9 cellular contexts compared by ENCODE assay signal in the genomic region with DNA sequence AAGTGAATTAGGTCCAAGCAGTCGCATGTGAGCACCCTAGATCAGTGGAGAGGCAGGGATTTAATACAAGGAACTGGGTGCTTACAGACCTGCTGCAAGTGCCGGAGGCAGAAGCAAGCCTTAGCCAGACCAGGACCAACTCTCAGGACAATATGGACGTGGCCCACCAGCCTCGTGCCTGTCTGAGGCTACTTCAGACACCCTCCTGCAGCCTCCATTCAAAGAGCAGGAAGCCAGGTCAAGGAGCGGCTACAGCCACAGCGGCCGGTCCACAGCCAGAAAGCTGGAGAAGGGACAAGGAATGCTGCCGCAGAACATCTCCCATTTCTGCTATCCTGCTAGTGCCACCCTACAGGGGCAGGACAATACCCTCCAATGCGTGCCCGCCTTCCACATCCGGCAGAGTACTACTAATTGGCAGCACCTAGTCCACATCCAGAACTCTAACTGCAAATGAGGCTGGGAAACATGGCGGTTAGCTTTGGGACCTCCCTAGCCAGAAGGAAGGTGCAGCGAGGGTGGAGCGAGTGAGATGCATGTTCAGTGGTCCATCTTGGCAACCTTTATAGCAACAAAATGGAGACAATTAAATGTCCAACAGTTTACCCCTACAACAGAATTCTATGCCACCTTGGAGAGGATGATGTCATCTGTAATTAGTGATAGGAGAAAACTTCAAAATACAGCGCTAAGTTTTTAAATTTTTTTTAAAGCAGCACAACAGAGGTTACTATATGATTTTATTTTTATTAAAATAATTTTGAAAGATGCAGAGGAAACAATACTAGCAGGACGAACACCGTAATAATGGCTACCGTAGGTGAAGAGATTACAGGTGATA. TPM values are rescaled to one million over a fixed set of nuclear protein-coding genes. Genes with fewer than 3 reads are reported as not detected.
DNase-seq lines count a peak whose midpoint lies in the region; ATAC-seq and TF ChIP-seq lines count a peak whose summit lies in the region.
"Had no signal": no experiment of that assay in that cellular context is flagged by ENCODE, and none has a peak within 500 bp of the region (broad histone marks: within the 10 kb centered on the region; RNA-seq: fewer than 3 reads in every experiment).

No MANE protein-coding gene starts in this region.

- peak overlapping the region; percentile 78 for H3K4me3 ChIP-seq in iPS-18a (ENCODE audit: low read length)

- intact Hi-C loops in activated CD4-positive, alpha-beta T cell treated with anti-CD3 and anti-CD28 coated beads, Interleukin-2, amount 10 ng/mL, durations not matched to agents 24 days and 14 days (cut with micrococcal nuclease), result loop anchor here (1.0 to 10.0 kb wide), 2 partner anchors 323 to 487 kb away; partner anchors contain the start of gene SLC25A51
- intact Hi-C loops in activated CD4-positive, alpha-beta memory T cell treated with anti-CD3 and anti-CD28 coated beads for 36 hours (cut with micrococcal nuclease), result loop anchor here (5.0 kb wide), 1 partner anchor 489 kb away; the partner anchor contains the start of gene SLC25A51

- peak overlapping the region; percentile 82 for H3K9ac ChIP-seq in iPS-18a (ENCODE audit: low read length)

- H3K9me3 ChIP-seq in iPS-18a (ENCODE audit: control insufficient read depth, low read depth, low read length), result no peaks in the 10 kb centered on the region

- no peak for ATAC-seq in stimulated activated memory B cell treated with anti-CD40 and anti-IgM and Interleukin-4, amounts not matched to agents 10 μg/mL and 1 μg/mL and 100 μg/mL, for 72 hours
- ATAC-seq in HG03196 (IDR thresholded peaks at IDR 0.05; ENCODE audit: unreplicated experiment) (no peak), GM18505 (IDR thresholded peaks at IDR 0.05; ENCODE audit: unreplicated experiment) (no peak)

- H3K4me1 Mint-ChIP-seq in activated CD4-positive, alpha-beta T cell treated with anti-CD3 and anti-CD28 coated beads, Interleukin-2, amount 10 ng/mL, durations not matched to agents 24 days and 14 days, result peaks cover 17% of the 10 kb centered on the region
- H3K4me1 Mint-ChIP-seq in activated CD4-positive, alpha-beta memory T cell treated with anti-CD3 and anti-CD28 coated beads for 36 hours (ENCODE audit: low read depth), result peaks cover 17% of the 10 kb centered on the region
- peaks cover 20% of the 10 kb centered on the region for H3K4me1 Mint-ChIP-seq in stimulated activated memory B cell treated with anti-CD40 and anti-IgM and Interleukin-4, amounts not matched to agents 10 μg/mL and 1 μg/mL and 100 μg/mL, for 72 hours

- H3K36me3 ChIP-seq in iPS-18a (ENCODE audit: control insufficient read depth, low read depth, low read length), result peaks cover 9% of the 10 kb centered on the region

- peaks cover 16% of the 10 kb centered on the region for H3K27me3 Mint-ChIP-seq in activated CD4-positive, alpha-beta T cell treated with anti-CD3 and anti-CD28 coated beads, Interleukin-2, amount 10 ng/mL, durations not matched to agents 24 days and 14 days
- H3K27me3 Mint-ChIP-seq in activated CD4-positive, alpha-beta memory T cell treated with anti-CD3 and anti-CD28 coated beads for 36 hours, result no peaks in the 10 kb centered on the region
- no peaks in the 10 kb centered on the region for H3K27me3 Mint-ChIP-seq in stimulated activated memory B cell treated with anti-CD40 and anti-IgM and Interleukin-4, amounts not matched to agents 10 μg/mL and 1 μg/mL and 100 μg/mL, for 72 hours

- no peak overlapping the region for H3K27ac Mint-ChIP-seq in activated CD4-positive, alpha-beta T cell treated with anti-CD3 and anti-CD28 coated beads, Interleukin-2, amount 10 ng/mL, durations not matched to agents 24 days and 14 days
- no peak overlapping the region for H3K27ac Mint-ChIP-seq in activated CD4-positive, alpha-beta memory T cell treated with anti-CD3 and anti-CD28 coated beads for 36 hours
- peak overlapping the region; percentile 96 for H3K27ac Mint-ChIP-seq in stimulated activated memory B cell treated with anti-CD40 and anti-IgM and Interleukin-4, amounts not matched to agents 10 μg/mL and 1 μg/mL and 100 μg/mL, for 72 hours

- H3K4me1 ChIP-seq in iPS-18a (ENCODE audit: control insufficient read depth, low read depth, low read length), result peaks cover 3% of the 10 kb centered on the region

- POLR2A ChIA-PET in activated CD4-positive, alpha-beta memory T cell treated with anti-CD3 and anti-CD28 coated beads for 36 hours (lab: Charles Lee), result no interaction called here

- no peak for TF ChIP-seq POLR2A in GM18505 (IDR thresholded peaks at IDR 0.05; ENCODE audit: borderline replicate concordance, extremely low read depth, insufficient read depth, insufficient read length)

- peaks cover 35% of the 10 kb centered on the region for H3K27me3 ChIP-seq in iPS-18a (ENCODE audit: control insufficient read depth, insufficient read depth, low read length)

- H3K4me3 Mint-ChIP-seq in activated CD4-positive, alpha-beta T cell treated with anti-CD3 and anti-CD28 coated beads, Interleukin-2, amount 10 ng/mL, durations not matched to agents 24 days and 14 days, result peak overlapping the region; percentile 96
- peak overlapping the region; percentile 89 for H3K4me3 Mint-ChIP-seq in activated CD4-positive, alpha-beta memory T cell treated with anti-CD3 and anti-CD28 coated beads for 36 hours
- H3K4me3 Mint-ChIP-seq in stimulated activated memory B cell treated with anti-CD40 and anti-IgM and Interleukin-4, amounts not matched to agents 10 μg/mL and 1 μg/mL and 100 μg/mL, for 72 hours, result peak overlapping the region; percentile 91

- H3K36me3 Mint-ChIP-seq in activated CD4-positive, alpha-beta T cell treated with anti-CD3 and anti-CD28 coated beads, Interleukin-2, amount 10 ng/mL, durations not matched to agents 24 days and 14 days (ENCODE audit: low read depth), result peaks cover 4% of the 10 kb centered on the region
- H3K36me3 Mint-ChIP-seq in activated CD4-positive, alpha-beta memory T cell treated with anti-CD3 and anti-CD28 coated beads for 36 hours, result peaks cover 15% of the 10 kb centered on the region
- peaks cover 16% of the 10 kb centered on the region for H3K36me3 Mint-ChIP-seq in stimulated activated memory B cell treated with anti-CD40 and anti-IgM and Interleukin-4, amounts not matched to agents 10 μg/mL and 1 μg/mL and 100 μg/mL, for 72 hours

- CTCF ChIA-PET in activated CD4-positive, alpha-beta memory T cell treated with anti-CD3 and anti-CD28 coated beads for 36 hours (lab: Charles Lee), result no interaction called here

- DNase-seq in activated CD4-positive, alpha-beta T cell treated with anti-CD3 and anti-CD28 coated beads, Interleukin-2, amount 10 ng/mL, durations not matched to agents 24 days and 14 days, result no peak
- DNase-seq in activated CD4-positive, alpha-beta T cell treated with anti-CD3 and anti-CD28 coated beads, Interleukin-2, amount 50 U/mL, for 1 hour, result no peak
- DNase-seq in activated CD4-positive, alpha-beta memory T cell treated with anti-CD3 and anti-CD28 coated beads for 36 hours, result no peak
- DNase-seq in DMS 273 treated with DMSO at 0.1 percent for 48 hours (lab: John Stamatoyannopoulos, UW), result no peak

- H3K9me3 Mint-ChIP-seq in activated CD4-positive, alpha-beta T cell treated with anti-CD3 and anti-CD28 coated beads, Interleukin-2, amount 10 ng/mL, durations not matched to agents 24 days and 14 days, result no peaks in the 10 kb centered on the region
- H3K9me3 Mint-ChIP-seq in activated CD4-positive, alpha-beta memory T cell treated with anti-CD3 and anti-CD28 coated beads for 36 hours, result no peaks in the 10 kb centered on the region
- H3K9me3 Mint-ChIP-seq in stimulated activated memory B cell treated with anti-CD40 and anti-IgM and Interleukin-4, amounts not matched to agents 10 μg/mL and 1 μg/mL and 100 μg/mL, for 72 hours, result no peaks in the 10 kb centered on the region

- no peak overlapping the region for H3K27ac ChIP-seq in iPS-18a (ENCODE audit: low read length)

RNA-seq across cellular contexts. Expression of gene ALDH1B1, which starts 1.0 kb away (rescaled TPM):
- 35.2 and 36.5 TPM in 2 replicates for total RNA-seq in activated CD4-positive, alpha-beta T cell treated with anti-CD3 and anti-CD28 coated beads, Interleukin-2, amount 10 ng/mL, durations not matched to agents 24 days and 14 days
- total RNA-seq in activated CD4-positive, alpha-beta memory T cell treated with anti-CD3 and anti-CD28 coated beads for 36 hours, result 10 to 100 TPM; 22.1 to 22.2 TPM

RNA-seq across cellular contexts. Expression of gene IGFBPL1, which starts 32.8 kb away (rescaled TPM):
- not detected in 2 replicates for total RNA-seq in activated CD4-positive, alpha-beta T cell treated with anti-CD3 and anti-CD28 coated beads, Interleukin-2, amount 10 ng/mL, durations not matched to agents 24 days and 14 days
- not detected for total RNA-seq in activated CD4-positive, alpha-beta memory T cell treated with anti-CD3 and anti-CD28 coated beads for 36 hours
- total RNA-seq: omental fat pad had no signal
